9 cellular contexts compared by ENCODE assay signal in genomic region chr11:19660076-19660475, GRCh38. TPM values are rescaled to one million over a fixed set of nuclear protein-coding genes. Genes with fewer than 3 reads are reported as not detected.
DNase-seq lines count a peak whose midpoint lies in the region; ATAC-seq and TF ChIP-seq lines count a peak whose summit lies in the region.
"Had no signal": no experiment of that assay in that cellular context is flagged by ENCODE, and none has a peak within 500 bp of the region (broad histone marks: within the 10 kb centered on the region; RNA-seq: fewer than 3 reads in every experiment).

No MANE protein-coding gene starts in this region.

- H3K4me3 Mint-ChIP-seq in T-helper 2 cell treated with Interferon-gamma antibody and Interleukin-4, amounts not matched to agents 5 μg/mL and 100 μg/mL, for 36 hours: no peak overlapping the region
- H3K4me3 Mint-ChIP-seq in WTC11: no peak overlapping the region
- H3K4me3 Mint-ChIP-seq: dendritic cell treated with granulocyte-macrophage colony-stimulating factor and Interleukin-4, amounts not matched to agents 40 ng/mL and 50 ng/mL, for 4 days had no signal

- no peak for TF ChIP-seq CTCF in WTC11 (IDR thresholded peaks at IDR 0.05)

- peaks cover 3% of the 10 kb centered on the region for H3K4me1 Mint-ChIP-seq in T-helper 2 cell treated with Interferon-gamma antibody and Interleukin-4, amounts not matched to agents 5 μg/mL and 100 μg/mL, for 36 hours (ENCODE audit: low read depth)
- H3K4me1 Mint-ChIP-seq in WTC11: peaks cover 5% of the 10 kb centered on the region

- CTCF ChIA-PET in WTC11 (lab: Charles Lee): interaction anchor here (0.8 to 1.0 kb wide), 2 partner anchors 14 to 80 kb away, joined by 3 read pairs; no protein-coding TSS in a partner anchor

- H3K27ac Mint-ChIP-seq in T-helper 2 cell treated with Interferon-gamma antibody and Interleukin-4, amounts not matched to agents 5 μg/mL and 100 μg/mL, for 36 hours: no peak overlapping the region
- no peak overlapping the region for H3K27ac Mint-ChIP-seq in WTC11
- H3K27ac Mint-ChIP-seq: dendritic cell treated with granulocyte-macrophage colony-stimulating factor and Interleukin-4, amounts not matched to agents 40 ng/mL and 50 ng/mL, for 4 days had no signal

- ATAC-seq in GM19324 (IDR thresholded peaks at IDR 0.05; ENCODE audit: low FRiP score, unreplicated experiment) (peak; percentile 91), HG03103 (IDR thresholded peaks at IDR 0.05; ENCODE audit: low read depth, unreplicated experiment) (peak; percentile 99), left lobe of liver (peak; percentile 83), WTC11 (no peak), Right ventricle myocardium inferior (no peak)

- H3K36me3 Mint-ChIP-seq in T-helper 2 cell treated with Interferon-gamma antibody and Interleukin-4, amounts not matched to agents 5 μg/mL and 100 μg/mL, for 36 hours (ENCODE audit: low read depth): no peaks in the 10 kb centered on the region
- no peaks in the 10 kb centered on the region for H3K36me3 Mint-ChIP-seq in WTC11

- POLR2A ChIA-PET in WTC11 (lab: Charles Lee): no interaction called here

- intact Hi-C loops in Right ventricle myocardium inferior (cut with DNase I): no loop called here

- no peaks in the 10 kb centered on the region for H3K9me3 Mint-ChIP-seq in T-helper 2 cell treated with Interferon-gamma antibody and Interleukin-4, amounts not matched to agents 5 μg/mL and 100 μg/mL, for 36 hours
- H3K9me3 Mint-ChIP-seq in WTC11: peaks cover 6% of the 10 kb centered on the region
- H3K9me3 Mint-ChIP-seq: dendritic cell treated with granulocyte-macrophage colony-stimulating factor and Interleukin-4, amounts not matched to agents 40 ng/mL and 50 ng/mL, for 4 days had no signal

- H3K27me3 Mint-ChIP-seq in T-helper 2 cell treated with Interferon-gamma antibody and Interleukin-4, amounts not matched to agents 5 μg/mL and 100 μg/mL, for 36 hours (ENCODE audit: low read depth): peaks cover 4% of the 10 kb centered on the region
- no peaks in the 10 kb centered on the region; the same call in 1 of the 2 replicates for H3K27me3 Mint-ChIP-seq in WTC11 (ENCODE audit: low read depth)
- H3K27me3 Mint-ChIP-seq: dendritic cell treated with granulocyte-macrophage colony-stimulating factor and Interleukin-4, amounts not matched to agents 40 ng/mL and 50 ng/mL, for 4 days had no signal

- DNase-seq in DMS53 treated with DMSO at 0.1 percent for 48 hours (lab: John Stamatoyannopoulos, UW; ENCODE audit: unreplicated experiment) (peak; percentile 93), left lobe of liver (ENCODE audit: low spot score) (no peak), WTC11 (ENCODE audit: low spot score) (no peak), Right ventricle myocardium inferior (ENCODE audit: missing footprints) (no peak), hepatic stellate cell (ENCODE audit: low spot score) (no peak)
- peak; percentile 4 for DNase-seq in T-helper 2 cell treated with Interferon-gamma antibody and Interleukin-4, amounts not matched to agents 5 μg/mL and 100 μg/mL, for 36 hours (ENCODE audit: low spot score)

TF ChIP-seq in WTC11, 78 proteins besides CTCF, POLR2A, EP300 and RAD21:
- no peak for TF ChIP-seq ERG (CRISPR knock-in tag; IDR thresholded peaks at IDR 0.05)
- TF ChIP-seq SOX15 (CRISPR knock-in tag; IDR thresholded peaks at IDR 0.05): no peak
- no peak for TF ChIP-seq FOXJ3 (CRISPR knock-in tag; IDR thresholded peaks at IDR 0.05; ENCODE audit: borderline replicate concordance)
- TF ChIP-seq ZNF512 (CRISPR knock-in tag; IDR thresholded peaks at IDR 0.05; ENCODE audit: borderline replicate concordance): no peak
- no peak for TF ChIP-seq ESRRA (CRISPR knock-in tag; IDR thresholded peaks at IDR 0.05; ENCODE audit: borderline replicate concordance)
- no peak for TF ChIP-seq TEAD1 (CRISPR knock-in tag; IDR thresholded peaks at IDR 0.05)
- TF ChIP-seq ELF4 (CRISPR knock-in tag; IDR thresholded peaks at IDR 0.05; ENCODE audit: low read depth): no peak
- TF ChIP-seq PRRX2 (CRISPR knock-in tag; IDR thresholded peaks at IDR 0.05): no peak
- no peak for TF ChIP-seq PRDM15 (CRISPR knock-in tag; IDR thresholded peaks at IDR 0.05)
- TF ChIP-seq HMGXB4 (CRISPR knock-in tag; IDR thresholded peaks at IDR 0.05): no peak
- no peak for TF ChIP-seq ATF1 (CRISPR knock-in tag; IDR thresholded peaks at IDR 0.05)
- no peak for TF ChIP-seq ATF2 (CRISPR knock-in tag; IDR thresholded peaks at IDR 0.05; ENCODE audit: borderline replicate concordance, low read depth)
- no peak for TF ChIP-seq GRHL2 (CRISPR knock-in tag; IDR thresholded peaks at IDR 0.05; ENCODE audit: insufficient replicate concordance, severe bottlenecking)

RNA-seq across cellular contexts. Expression of gene NAV2, which starts 52.6 kb away (rescaled TPM):
- total RNA-seq in left lobe of liver (32.0 TPM), WTC11 (2021) (41.8 to 44.5 TPM (median 42.8 TPM) in 3 replicates), Right ventricle myocardium inferior (14.0 TPM)

Comparison
In these comparisons a context has a peak if more than half of its experiments do, and no peak if none do; other contexts are left out.
1. DNase-seq: peak in DMS53 treated with DMSO at 0.1 percent for 48 hours (single experiment) and T-helper 2 cell treated with Interferon-gamma antibody and Interleukin-4, amounts not matched to agents 5 μg/mL and 100 μg/mL, for 36 hours (single experiment); none in left lobe of liver (single experiment), WTC11 (single experiment), Right ventricle myocardium inferior (single experiment) and hepatic stellate cell (single experiment).
2. ATAC-seq: peak in GM19324 (single experiment), HG03103 (single experiment) and left lobe of liver (single experiment); none in WTC11 (single experiment) and Right ventricle myocardium inferior (single experiment).